23 cellular contexts compared by ENCODE assay signal in the genomic region with DNA sequence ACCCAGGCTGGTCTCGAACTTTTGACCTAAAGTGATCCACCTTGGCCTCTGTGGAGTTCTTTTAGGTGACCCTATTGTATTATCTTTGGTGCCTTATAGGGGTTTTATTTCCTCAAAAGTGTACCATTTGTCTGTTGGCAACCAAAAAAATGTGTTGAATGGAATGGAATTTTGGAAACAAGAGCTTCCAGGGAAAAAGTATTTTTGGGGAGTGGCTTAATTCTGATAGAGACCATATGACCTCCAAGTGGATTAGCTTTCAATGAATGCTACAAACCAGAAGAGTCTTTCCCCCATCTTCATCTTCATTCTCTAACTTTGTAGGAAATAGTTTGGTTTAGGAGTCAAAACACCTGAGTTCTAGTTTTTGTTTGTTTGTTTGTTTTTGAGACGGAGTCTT.
"Had no signal": no experiment of that assay in that cellular context is flagged by ENCODE, and none has a peak within 500 bp of the region (broad histone marks: within the 10 kb centered on the region; RNA-seq: fewer than 3 reads in every experiment).

No MANE protein-coding gene starts in this region.

- ATAC-seq: esophagus mucosa; left colon; left ventricle myocardium superior; natural killer cell treated with Interleukin-12 subunit alpha and Interleukin-12 subunit beta and Interleukin-15 and Interleukin-18, amount 100 ng/mL, for 72 hours; pancreas; right cardiac atrium had no signal

- H3K36me3 ChIP-seq: pancreas, thyroid gland, upper lobe of left lung, vagina had no signal

- DNase-seq: cortex of kidney; dorsolateral prefrontal cortex; effector CD8-positive, alpha-beta T cell; foreskin melanocyte; head of caudate nucleus; kidney; left colon; left ventricle myocardium superior; mesenchymal stem cell; midbrain; occipital lobe; pancreas; right cardiac atrium; small intestine; stimulated activated CD4-positive, alpha-beta T cell treated with anti-CD3 and anti-CD28 coated beads, Interleukin-12 subunit alpha, Interleukin-12 subunit beta, amount 100 ng/mL, for 4 hours; stimulated activated naive CD4-positive, alpha-beta T cell treated with Interleukin-2 at 50 U/mL for 16 hours; thyroid gland; upper lobe of left lung had no signal

- H3K4me3 ChIP-seq: dorsolateral prefrontal cortex, hepatocyte, lung, pancreas, thyroid gland, upper lobe of left lung, vagina had no signal

- H3K27ac ChIP-seq: pancreas, thyroid gland, upper lobe of left lung, vagina had no signal

- H3K79me2 ChIP-seq: hepatocyte had no signal

- H3K4me2 ChIP-seq: hepatocyte had no signal

- H3K4me1 ChIP-seq: pancreas, thyroid gland had no signal

- H2AFZ ChIP-seq: hepatocyte had no signal

- H3K9me3 ChIP-seq: pancreas, thyroid gland, upper lobe of left lung, vagina had no signal

- H3K27me3 ChIP-seq: dorsolateral prefrontal cortex, hepatocyte, pancreas, thyroid gland, upper lobe of left lung, vagina had no signal
